Comparison of ENCODE assay signal across 27 cellular contexts in the genomic region with DNA sequence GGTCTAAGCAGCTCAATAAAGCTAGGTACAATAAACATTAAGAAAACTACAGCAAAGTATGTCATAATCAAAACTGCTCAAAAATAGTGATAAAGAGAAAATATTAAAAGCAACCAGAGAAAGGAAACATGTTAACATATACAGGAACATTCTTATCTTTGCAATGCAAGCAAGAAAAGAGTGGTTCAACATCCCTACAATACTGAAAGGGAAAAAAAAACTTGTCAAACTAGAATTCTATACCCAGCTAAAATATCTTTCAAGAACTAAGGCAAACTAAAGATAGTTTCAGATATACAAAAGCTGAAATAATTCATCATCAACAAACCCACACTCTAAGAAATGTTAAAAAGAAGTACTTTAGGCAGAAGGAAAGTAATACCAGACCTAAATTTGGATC.
A peak's percentile ranks its signal among the peaks of the same experiment; 100 is the strongest.
DNase-seq lines count a peak whose midpoint lies in the region; ATAC-seq, FAIRE-seq and TF ChIP-seq lines count a peak whose summit lies in the region.
"Had no signal": no experiment of that assay in that cellular context is flagged by ENCODE, and none has a peak within 500 bp of the region (broad histone marks: within the 10 kb centered on the region; RNA-seq: fewer than 3 reads in every experiment).

No MANE protein-coding gene starts in this region.

- no peaks in the 10 kb centered on the region for H3K79me2 ChIP-seq in K562 (ENCODE audit: control insufficient read depth, insufficient read depth, low read length)

- peak; percentile 48 for FAIRE-seq in H54 (lab: Jason Lieb, UNC)
- FAIRE-seq in K562 (lab: Jason Lieb, UNC), result no peak
- FAIRE-seq: A204.1, GM12878, GM12892, GM18507, GM19239 had no signal

- intact Hi-C loops in K562 (cut with micrococcal nuclease) (no loop called here), heart left ventricle (cut with DNase I) (no loop called here)

- no TSS peak for BruUV-seq in K562 (replicated peaks; lab: Mats Ljungman, UMichigan)

- no peak overlapping the region for H3K9ac ChIP-seq in K562 (ENCODE audit: insufficient read depth in 1 of 2, low read depth in 2 of 2, low read length in 2 of 2)
- H3K9ac ChIP-seq: BLaER1 had no signal

- no peak for TF ChIP-seq POLR2A in H54 (IDR thresholded peaks at IDR 0.05; ENCODE audit: low read depth, low read length)
- no peak for TF ChIP-seq POLR2A in K562 (conservative IDR thresholded peaks at IDR 0.05)
- no peak for TF ChIP-seq POLR2A in heart left ventricle (IDR thresholded peaks at IDR 0.05)

- TF ChIP-seq RAD21 in K562 (CRISPR knock-in tag; conservative IDR thresholded peaks at IDR 0.05 in 1 of 2, IDR thresholded peaks at IDR 0.05 in 1 of 2), result no peak

- H2AFZ ChIP-seq in K562 (ENCODE audit: low read depth, low read length), result no peak overlapping the region

- H3K9me3 ChIP-seq in HEK293 (ENCODE audit: control insufficient read depth, insufficient read depth, low read depth, low read length), result no peaks in the 10 kb centered on the region
- 0 out of 2 replicates have a peak, but pooled peaks cover 2% of the 10 kb centered on the region for H3K9me3 ChIP-seq in K562 (replicated peaks; ENCODE audit: control insufficient read depth, insufficient read depth, low read depth, low read length)
- H3K9me3 ChIP-seq in heart left ventricle, result peaks cover 0 to 54% (median 26%) of the 10 kb centered on the region in 12 donors
- H3K9me3 ChIP-seq: BE2C had no signal

- H3K27ac ChIP-seq in HEK293 (ENCODE audit: extremely low read depth, low read depth, low read length) (no peak overlapping the region), K562 (ENCODE audit: extremely low read depth, low read depth, low read length) (no peak overlapping the region), heart left ventricle (no peak overlapping the region)
- H3K27ac ChIP-seq: BLaER1 had no signal

- TF ChIP-seq EP300 in K562 (IDR thresholded peaks at IDR 0.05; ENCODE audit: low read length), result no peak

- no peak for ATAC-seq in K562
- no peak for ATAC-seq in heart left ventricle
- no peak for ATAC-seq in HG03354 (IDR thresholded peaks at IDR 0.05; ENCODE audit: poor library complexity, severe bottlenecking, unreplicated experiment)
- ATAC-seq: GM12878 had no signal

- DNase-seq in H54 (ENCODE audit: insufficient read length, low spot score) (no peak), K562 (ENCODE audit: extremely low read depth in 1 of 4, low spot score in 3 of 4) (no peak), heart left ventricle (no peak), germinal center (ENCODE audit: low spot score) (no peak)
- DNase-seq: 8988T; ACHN; BE2C; C1 segment of cervical spinal cord; CD4-positive, alpha-beta memory T cell; CD4-positive, CD25-positive, alpha-beta regulatory T cell; CD8-positive, alpha-beta memory T cell; COR-L47; DMS 273 treated with DMSO at 0.1 percent for 48 hours; DMS153; DMS53; DMS79; DND-41; EL; GDM1 had no signal

- H3K36me3 ChIP-seq in HEK293 (ENCODE audit: control insufficient read depth in 2 of 2, insufficient read depth in 1 of 2, low read length in 2 of 2), result no peaks in the 10 kb centered on the region
- H3K36me3 ChIP-seq in K562 (ENCODE audit: control insufficient read depth, insufficient read depth, low read length), result no peaks in the 10 kb centered on the region
- no peaks in the 10 kb centered on the region for H3K36me3 ChIP-seq in heart left ventricle
- H3K36me3 ChIP-seq: BE2C had no signal

- in situ Hi-C loops in K562 (cut with MboI), result no loop called here

- H3K27me3 ChIP-seq in K562 (ENCODE audit: control insufficient read depth in 2 of 2, insufficient read depth in 2 of 2, low read length in 2 of 2), result no peaks in the 10 kb centered on the region
- H3K27me3 ChIP-seq in heart left ventricle, result no peaks in the 10 kb centered on the region
- H3K27me3 ChIP-seq: BE2C, BLaER1 had no signal

- H3K9me1 ChIP-seq in K562 (ENCODE audit: control insufficient read depth, insufficient read depth, low read length), result no peaks in the 10 kb centered on the region

- CTCF ChIA-PET in HEK293 (lab: Yijun Ruan, JAX), result interaction anchor here (1.1 kb wide), 1 partner anchor 132 kb away, joined by 3 read pairs; no protein-coding TSS in a partner anchor
- CTCF ChIA-PET in K562 (lab: Yijun Ruan, JAX; ENCODE audit: low intra/inter-chr PET ratio), result no interaction called here

- POLR2A ChIA-PET in HEK293 (lab: Yijun Ruan, JAX) (no interaction called here), K562 (lab: Yijun Ruan, JAX) (no interaction called here)

- H3K4me1 ChIP-seq in HEK293 (ENCODE audit: control insufficient read depth, insufficient read depth, low read length) (no peaks in the 10 kb centered on the region), K562 (replicated peaks in 1 of 2; ENCODE audit: control insufficient read depth in 2 of 2, insufficient read depth in 2 of 2, low read length in 2 of 2) (no peaks in the 10 kb centered on the region), heart left ventricle (peaks cover 0 to 13% (median 0%) of the 10 kb centered on the region in 12 donors)
- H3K4me1 ChIP-seq: BLaER1 had no signal

- TF ChIP-seq CTCF in HEK293 (tag by site-specific recombination; IDR thresholded peaks at IDR 0.05), result no peak
- TF ChIP-seq CTCF in K562 (IDR thresholded peaks at IDR 0.05 in 2 of 3, conservative IDR thresholded peaks at IDR 0.05 in 1 of 3; ENCODE audit: insufficient read depth in 2 of 3, low read depth in 1 of 3, low read length in 3 of 3), result no peak
- no peak for TF ChIP-seq CTCF in heart left ventricle (IDR thresholded peaks at IDR 0.05)

- no peak overlapping the region for H3K4me2 ChIP-seq in K562 (ENCODE audit: insufficient read depth, low read length)
- H3K4me2 ChIP-seq: BLaER1 had no signal

- H4K20me1 ChIP-seq in K562 (replicated peaks; ENCODE audit: control insufficient read depth, insufficient read depth, low read length), result no peaks in the 10 kb centered on the region
- H4K20me1 ChIP-seq: BLaER1 had no signal

- H3K4me3 ChIP-seq in HEK293 (ENCODE audit: low read depth, low read length), result no peak overlapping the region
- H3K4me3 ChIP-seq in K562, result no peak overlapping the region
- no peak overlapping the region for H3K4me3 ChIP-seq in heart left ventricle
- H3K4me3 ChIP-seq: GM12878 had no signal

TF ChIP-seq in HEK293, 187 proteins besides CTCF, POLR2A, EP300 and RAD21:
- TF ChIP-seq HOXC10 (CRISPR knock-in tag; IDR thresholded peaks at IDR 0.05), result no peak
- peak; percentile 63 for TF ChIP-seq SETDB1 (IDR thresholded peaks at IDR 0.05; ENCODE audit: insufficient read length, low read length)
- TF ChIP-seq MEIS1 (CRISPR knock-in tag; IDR thresholded peaks at IDR 0.05; ENCODE audit: borderline replicate concordance), result no peak

TF ChIP-seq in K562, 482 proteins besides CTCF, POLR2A, EP300 and RAD21:
- TF ChIP-seq KAT2B (IDR thresholded peaks at IDR 0.05; ENCODE audit: low read depth, low read length) (no peak), ZFP1 (CRISPR knock-in tag; IDR thresholded peaks at IDR 0.05) (peak; percentile 92), ZNF507 (tag; conservative IDR thresholded peaks at IDR 0.05) (0 out of 2 replicates have a peak, but pooled peaks have one; percentile 10)
